Comparison of ENCODE assay signal across 16 cellular contexts in the genomic region with DNA sequence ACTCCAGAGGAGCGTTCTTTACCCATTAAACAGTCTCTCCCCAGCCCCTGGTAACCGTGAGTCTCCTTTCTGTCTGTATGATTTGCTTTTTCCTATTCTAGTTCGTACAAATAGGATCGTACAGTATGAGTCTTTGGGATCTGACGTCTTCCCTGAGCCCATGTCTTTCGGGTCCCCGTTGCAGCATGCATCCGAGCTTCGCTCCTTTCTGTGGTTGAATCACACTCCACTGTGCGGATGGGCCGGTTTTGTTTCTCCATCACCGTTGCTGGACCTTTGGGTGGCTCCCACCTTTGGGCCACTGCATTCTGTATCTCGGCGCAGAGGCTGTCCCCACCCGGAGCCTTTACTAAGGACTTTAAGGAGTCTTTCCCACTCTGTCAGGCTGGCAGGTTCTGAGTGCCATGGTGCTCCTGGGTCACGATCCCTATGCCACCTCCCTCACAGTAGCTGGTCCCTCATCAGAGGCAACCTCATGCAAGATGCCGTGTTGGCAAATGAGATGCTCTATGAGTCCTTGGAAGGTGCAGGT.
DNase-seq lines count a peak whose midpoint lies in the region; ATAC-seq and TF ChIP-seq lines count a peak whose summit lies in the region.
"Had no signal": no experiment of that assay in that cellular context is flagged by ENCODE, and none has a peak within 500 bp of the region (broad histone marks: within the 10 kb centered on the region; RNA-seq: fewer than 3 reads in every experiment).

No MANE protein-coding gene starts in this region.

- no peaks in the 10 kb centered on the region for H4K20me1 ChIP-seq in osteoblast (ENCODE audit: insufficient read depth, low read length)

- H3K36me3 ChIP-seq in adipocyte (ENCODE audit: control insufficient read depth, insufficient read depth, low read length, severe bottlenecking) (no peaks in the 10 kb centered on the region), osteoblast (ENCODE audit: insufficient read depth, low read length) (no peaks in the 10 kb centered on the region), vagina (no peaks in the 10 kb centered on the region), uterus (no peaks in the 10 kb centered on the region)

- no peaks in the 10 kb centered on the region for H3K27me3 ChIP-seq in adipocyte (replicated peaks; ENCODE audit: control insufficient read depth, insufficient read depth, low read length)
- H3K27me3 ChIP-seq in osteoblast (ENCODE audit: insufficient read depth, low read length), result peaks cover 2% of the 10 kb centered on the region
- H3K27me3 ChIP-seq in vagina, result no peaks in the 10 kb centered on the region
- no peaks in the 10 kb centered on the region for H3K27me3 ChIP-seq in uterus

- H3K4me3 ChIP-seq in adipocyte (ENCODE audit: low read length) (no peak overlapping the region), osteoblast (ENCODE audit: insufficient read depth, low read length) (no peak overlapping the region), vagina (no peak overlapping the region), uterus (no peak overlapping the region)

- H3K27ac ChIP-seq in osteoblast (ENCODE audit: low read depth, low read length), result peak overlapping the region; percentile 88
- peak overlapping the region; percentile 72 for H3K27ac ChIP-seq in vagina
- H3K27ac ChIP-seq in uterus, result no peak overlapping the region

- TF ChIP-seq CTCF in osteoblast (IDR thresholded peaks at IDR 0.05; ENCODE audit: extremely low read depth, low read depth, low read length), result no peak
- no peak for TF ChIP-seq CTCF in vagina (IDR thresholded peaks at IDR 0.05)
- no peak for TF ChIP-seq CTCF in uterus (IDR thresholded peaks at IDR 0.05)

- intact Hi-C loops in vagina (cut with DNase I), result no loop called here
- intact Hi-C loops in uterus (cut with DNase I; ENCODE audit: low total_unique reads), result no loop called here

- H3K4me2 ChIP-seq in osteoblast (ENCODE audit: insufficient read depth, low read length), result no peak overlapping the region

- H2AFZ ChIP-seq in osteoblast (ENCODE audit: low read length), result peak overlapping the region; percentile 27

- no peaks in the 10 kb centered on the region for H3K36me3 Mint-ChIP-seq in activated naive CD8-positive, alpha-beta T cell treated with anti-CD3 and anti-CD28 coated beads, Interleukin-2, amount 10 ng/mL, durations not matched to agents 7 days and 5 days
- H3K36me3 Mint-ChIP-seq in activated naive CD8-positive, alpha-beta T cell treated with anti-CD3 and anti-CD28 coated beads for 36 hours, result no peaks in the 10 kb centered on the region
- no peaks in the 10 kb centered on the region for H3K36me3 Mint-ChIP-seq in stimulated activated effector memory CD8-positive, alpha-beta T cell treated with anti-CD3 and anti-CD28 coated beads, Interleukin-12 subunit alpha, Interleukin-12 subunit beta, amount 100 ng/mL, for 72 hours

- peak; percentile 5 for DNase-seq in activated naive CD8-positive, alpha-beta T cell treated with anti-CD3 and anti-CD28 coated beads, Interleukin-2, amount 10 ng/mL, durations not matched to agents 7 days and 5 days
- no peak for DNase-seq in activated naive CD8-positive, alpha-beta T cell treated with anti-CD3 and anti-CD28 coated beads for 36 hours
- DNase-seq in adipocyte (ENCODE audit: low read depth), result no peak
- DNase-seq in osteoblast (ENCODE audit: insufficient read length, low spot score, missing footprints), result peak; percentile 46
- no peak for DNase-seq in vagina (ENCODE audit: extremely low spot score in 2 of 2)
- no peak for DNase-seq in stimulated activated effector memory CD8-positive, alpha-beta T cell treated with anti-CD3 and anti-CD28 coated beads, Interleukin-12 subunit alpha, Interleukin-12 subunit beta, amount 100 ng/mL, for 72 hours (ENCODE audit: low spot score in 2 of 2)
- DNase-seq in SK-N-DZ (ENCODE audit: low spot score), result no peak
- no peak for DNase-seq in uterus
- DNase-seq: C1 segment of cervical spinal cord, DND-41, KBM-7, MV-4-11, NCI-H1417 treated with DMSO at 0.1 percent for 48 hours, NCI-H1930, OCI-M1, RPMI8226 had no signal

- no peaks in the 10 kb centered on the region for H3K9me3 Mint-ChIP-seq in activated naive CD8-positive, alpha-beta T cell treated with anti-CD3 and anti-CD28 coated beads, Interleukin-2, amount 10 ng/mL, durations not matched to agents 7 days and 5 days
- no peaks in the 10 kb centered on the region for H3K9me3 Mint-ChIP-seq in activated naive CD8-positive, alpha-beta T cell treated with anti-CD3 and anti-CD28 coated beads for 36 hours
- H3K9me3 Mint-ChIP-seq in stimulated activated effector memory CD8-positive, alpha-beta T cell treated with anti-CD3 and anti-CD28 coated beads, Interleukin-12 subunit alpha, Interleukin-12 subunit beta, amount 100 ng/mL, for 72 hours, result no peaks in the 10 kb centered on the region

- H3K9ac ChIP-seq in adipocyte (ENCODE audit: low read length), result peak overlapping the region; percentile 74

- no peak for TF ChIP-seq POLR2A in vagina (IDR thresholded peaks at IDR 0.05)
- TF ChIP-seq POLR2A in uterus (IDR thresholded peaks at IDR 0.05), result no peak

- H3K4me1 ChIP-seq in adipocyte (ENCODE audit: control insufficient read depth, insufficient read depth, low read length), result peaks cover 41% of the 10 kb centered on the region
- H3K4me1 ChIP-seq in osteoblast (ENCODE audit: insufficient read depth, low read length), result peaks cover 21% of the 10 kb centered on the region
- H3K4me1 ChIP-seq in vagina, result peaks cover 21% of the 10 kb centered on the region
- H3K4me1 ChIP-seq in uterus, result no peaks in the 10 kb centered on the region

- H3K27me3 Mint-ChIP-seq in activated naive CD8-positive, alpha-beta T cell treated with anti-CD3 and anti-CD28 coated beads, Interleukin-2, amount 10 ng/mL, durations not matched to agents 7 days and 5 days, result peaks cover 8% of the 10 kb centered on the region
- H3K27me3 Mint-ChIP-seq in activated naive CD8-positive, alpha-beta T cell treated with anti-CD3 and anti-CD28 coated beads for 36 hours, result peaks cover 5% of the 10 kb centered on the region

- H3K4me3 Mint-ChIP-seq in activated naive CD8-positive, alpha-beta T cell treated with anti-CD3 and anti-CD28 coated beads, Interleukin-2, amount 10 ng/mL, durations not matched to agents 7 days and 5 days, result no peak overlapping the region
- H3K4me3 Mint-ChIP-seq in activated naive CD8-positive, alpha-beta T cell treated with anti-CD3 and anti-CD28 coated beads for 36 hours, result no peak overlapping the region
- H3K4me3 Mint-ChIP-seq in stimulated activated effector memory CD8-positive, alpha-beta T cell treated with anti-CD3 and anti-CD28 coated beads, Interleukin-12 subunit alpha, Interleukin-12 subunit beta, amount 100 ng/mL, for 72 hours, result no peak overlapping the region

- no peak overlapping the region for H3K27ac Mint-ChIP-seq in activated naive CD8-positive, alpha-beta T cell treated with anti-CD3 and anti-CD28 coated beads, Interleukin-2, amount 10 ng/mL, durations not matched to agents 7 days and 5 days
- H3K27ac Mint-ChIP-seq in activated naive CD8-positive, alpha-beta T cell treated with anti-CD3 and anti-CD28 coated beads for 36 hours, result no peak overlapping the region
- no peak overlapping the region for H3K27ac Mint-ChIP-seq in stimulated activated effector memory CD8-positive, alpha-beta T cell treated with anti-CD3 and anti-CD28 coated beads, Interleukin-12 subunit alpha, Interleukin-12 subunit beta, amount 100 ng/mL, for 72 hours

- no peaks in the 10 kb centered on the region for H3K79me2 ChIP-seq in osteoblast (ENCODE audit: insufficient read depth, low read length)

- no peak for ATAC-seq in activated naive CD8-positive, alpha-beta T cell treated with anti-CD3 and anti-CD28 coated beads, Interleukin-2, amount 10 ng/mL, durations not matched to agents 7 days and 5 days (ENCODE audit: low read depth)
- no peak for ATAC-seq in stimulated activated effector memory CD8-positive, alpha-beta T cell treated with anti-CD3 and anti-CD28 coated beads, Interleukin-12 subunit alpha, Interleukin-12 subunit beta, amount 100 ng/mL, for 72 hours

- no peaks in the 10 kb centered on the region for H3K9me3 ChIP-seq in adipocyte (ENCODE audit: control insufficient read depth, low read length)
- H3K9me3 ChIP-seq in osteoblast (ENCODE audit: low read depth, low read length), result no peaks in the 10 kb centered on the region
- H3K9me3 ChIP-seq in vagina, result no peaks in the 10 kb centered on the region
- no peaks in the 10 kb centered on the region for H3K9me3 ChIP-seq in uterus

- POLR2A ChIA-PET in activated naive CD8-positive, alpha-beta T cell treated with anti-CD3 and anti-CD28 coated beads, Interleukin-2, amount 10 ng/mL, durations not matched to agents 7 days and 5 days (lab: Charles Lee), result no interaction called here

- H3K4me1 Mint-ChIP-seq in activated naive CD8-positive, alpha-beta T cell treated with anti-CD3 and anti-CD28 coated beads, Interleukin-2, amount 10 ng/mL, durations not matched to agents 7 days and 5 days, result no peaks in the 10 kb centered on the region
- no peaks in the 10 kb centered on the region for H3K4me1 Mint-ChIP-seq in activated naive CD8-positive, alpha-beta T cell treated with anti-CD3 and anti-CD28 coated beads for 36 hours
- H3K4me1 Mint-ChIP-seq in stimulated activated effector memory CD8-positive, alpha-beta T cell treated with anti-CD3 and anti-CD28 coated beads, Interleukin-12 subunit alpha, Interleukin-12 subunit beta, amount 100 ng/mL, for 72 hours, result no peaks in the 10 kb centered on the region

Comparison
In these comparisons a context has a peak if more than half of its experiments do, and no peak if none do; other contexts are left out.
1. DNase-seq: peak in activated naive CD8-positive, alpha-beta T cell treated with anti-CD3 and anti-CD28 coated beads, Interleukin-2, amount 10 ng/mL, durations not matched to agents 7 days and 5 days (single experiment) and osteoblast (single experiment); none in activated naive CD8-positive, alpha-beta T cell treated with anti-CD3 and anti-CD28 coated beads for 36 hours (single experiment), adipocyte (single experiment), vagina (0 of 2), stimulated activated effector memory CD8-positive, alpha-beta T cell treated with anti-CD3 and anti-CD28 coated beads, Interleukin-12 subunit alpha, Interleukin-12 subunit beta, amount 100 ng/mL, for 72 hours (0 of 2), SK-N-DZ (single experiment) and uterus (0 of 2).
2. H3K27ac ChIP-seq: peak in osteoblast (single experiment) and vagina (single experiment); none in uterus (0 of 2).